In genomic region chr6:36656441-36656840, GRCh38 we compare ENCODE assay signal across 23 cellular contexts. TPM values are rescaled to one million over a fixed set of nuclear protein-coding genes. Genes with fewer than 3 reads are reported as not detected.
A peak's percentile ranks its signal among the peaks of the same experiment; 100 is the strongest.
DNase-seq lines count a peak whose midpoint lies in the region; ATAC-seq, FAIRE-seq and TF ChIP-seq lines count a peak whose summit lies in the region.
"Had no signal": no experiment of that assay in that cellular context is flagged by ENCODE, and none has a peak within 500 bp of the region (broad histone marks: within the 10 kb centered on the region; RNA-seq: fewer than 3 reads in every experiment).

No MANE protein-coding gene starts in this region.

- no peak overlapping the region for H2AK5ac ChIP-seq in H1 (ENCODE audit: low read depth, low read length)
- no peak overlapping the region for H2AK5ac ChIP-seq in mesendoderm (ENCODE audit: low read length)

- TF ChIP-seq RAD21 in H1 (IDR thresholded peaks at IDR 0.05 in 1 of 2, conservative IDR thresholded peaks at IDR 0.05 in 1 of 2; ENCODE audit: low read depth in 2 of 2, low read length in 2 of 2): no peak

- H3K56ac ChIP-seq in H1 (replicated peaks; ENCODE audit: insufficient read length, low read depth, low read length): no peak overlapping the region
- no peak overlapping the region for H3K56ac ChIP-seq in mesendoderm (ENCODE audit: low read length)

- H3K36me3 ChIP-seq in BLaER1 (no peaks in the 10 kb centered on the region), H1 (ENCODE audit: control insufficient read depth in 2 of 4, insufficient read depth in 4 of 4, low read length in 3 of 4) (no peaks in the 10 kb centered on the region), mesendoderm (ENCODE audit: control insufficient read depth, insufficient read depth, low read length) (no peaks in the 10 kb centered on the region)

- no peak overlapping the region for H3K14ac ChIP-seq in H1 (ENCODE audit: insufficient read length)

- H2BK15ac ChIP-seq in H1 (ENCODE audit: low read length) (no peak overlapping the region), mesendoderm (replicated peaks; ENCODE audit: low read depth) (no peak overlapping the region)

- no peak overlapping the region for H3K4me3 ChIP-seq in BLaER1
- H3K4me3 ChIP-seq in H1 (ENCODE audit: extremely low read depth in 1 of 4, insufficient read depth in 2 of 4, low read depth in 3 of 4, low read length in 4 of 4): no peak overlapping the region
- H3K4me3 ChIP-seq in mesendoderm (ENCODE audit: low read length): no peak overlapping the region
- no peak overlapping the region for H3K4me3 ChIP-seq in foreskin fibroblast (ENCODE audit: low read depth in 1 of 2, low read length in 2 of 2)

- no peak overlapping the region for H4K91ac ChIP-seq in H1 (replicated peaks; ENCODE audit: insufficient read length, low read length)

- no peak overlapping the region for H3K27ac ChIP-seq in BLaER1
- no peak overlapping the region for H3K27ac ChIP-seq in H1 (ENCODE audit: low read depth, low read length)
- no peak overlapping the region for H3K27ac ChIP-seq in mesendoderm (ENCODE audit: low read depth, low read length)

- POLR2A ChIA-PET in H1 (lab: Charles Lee; ENCODE audit: partially characterized antibody): interaction anchor here (1.0 kb wide), 1 partner anchor 49 kb away, joined by 3 read pairs; no protein-coding TSS in a partner anchor

- peaks cover 85% of the 10 kb centered on the region for H3K4me1 ChIP-seq in BLaER1
- H3K4me1 ChIP-seq in H1 (replicated peaks in 1 of 4; ENCODE audit: control insufficient read depth in 3 of 4, insufficient read depth in 4 of 4, low read length in 3 of 4): peaks cover 5 to 8% (median 6%) of the 10 kb centered on the region in 4 experiments; a peak in 6 of 7 replicates
- peaks cover 3% of the 10 kb centered on the region for H3K4me1 ChIP-seq in mesendoderm (ENCODE audit: control insufficient read depth, low read depth, low read length)

- H2BK120ac ChIP-seq in H1 (replicated peaks; ENCODE audit: low read depth, low read length): no peak overlapping the region
- H2BK120ac ChIP-seq in mesendoderm (ENCODE audit: low read depth, low read length): no peak overlapping the region

- TF ChIP-seq EP300 in H1 (IDR thresholded peaks at IDR 0.05; ENCODE audit: borderline replicate concordance in 1 of 2, low read depth in 2 of 2, low read length in 2 of 2): no peak

- no peak overlapping the region for H2AFZ ChIP-seq in H1 (ENCODE audit: low read length)

- no peak overlapping the region for H2BK20ac ChIP-seq in H1 (ENCODE audit: low read length)

- H3K79me2 ChIP-seq in H1 (ENCODE audit: control insufficient read depth in 1 of 2, insufficient read depth in 2 of 2, low read length in 2 of 2) (no peaks in the 10 kb centered on the region), mesendoderm (ENCODE audit: control insufficient read depth, insufficient read depth, low read length) (no peaks in the 10 kb centered on the region)

- H3K9me3 ChIP-seq in BLaER1: no peaks in the 10 kb centered on the region
- H3K9me3 ChIP-seq in H1 (ENCODE audit: insufficient read depth in 2 of 2, low read depth in 1 of 2, low read length in 1 of 2): no peaks in the 10 kb centered on the region

- H3K9ac ChIP-seq in BLaER1: no peak overlapping the region
- no peak overlapping the region for H3K9ac ChIP-seq in H1 (replicated peaks in 1 of 4; ENCODE audit: extremely low read depth in 1 of 4, low read depth in 3 of 4, low read length in 3 of 4)
- no peak overlapping the region for H3K9ac ChIP-seq in mesendoderm (ENCODE audit: low read length)

- FAIRE-seq in RCC 7860 (lab: Jason Lieb, UNC) (peak; percentile 60), H1 (lab: Jason Lieb, UNC) (no peak)
- FAIRE-seq: H54, HTR-8/SVneo had no signal

- H3K18ac ChIP-seq in H1 (ENCODE audit: extremely low read depth, low read length): no peak overlapping the region
- no peak overlapping the region for H3K18ac ChIP-seq in mesendoderm (ENCODE audit: low read length)

- peak; percentile 58 for DNase-seq in RCC 7860 (ENCODE audit: low spot score)
- DNase-seq in H1 (ENCODE audit: low read depth in 1 of 2, low spot score in 2 of 2): no peak
- peak; percentile 54 for DNase-seq in mesendoderm
- no peak for DNase-seq in central memory CD4-positive, alpha-beta T cell
- DNase-seq in foreskin fibroblast: no peak
- no peak for DNase-seq in activated CD4-positive, alpha-beta T cell treated with anti-CD3 and anti-CD28 coated beads, Interleukin-2, amount 50 U/mL, for 4 hours
- DNase-seq: 8988T; CD4-positive, CD25-positive, alpha-beta regulatory T cell; COR-L47; DMS153; HFFc6; IMR-90; Kasumi-1; NCI-H1092 treated with DMSO at 0.1 percent for 48 hours; NCI-H2081 treated with DMSO at 0.1 percent for 48 hours had no signal

- no peak for ATAC-seq in GM19035 (IDR thresholded peaks at IDR 0.05; ENCODE audit: unreplicated experiment)
- ATAC-seq: Panc1 had no signal

- CTCF ChIA-PET in H1 (lab: Charles Lee; ENCODE audit: partially characterized antibody): interaction anchor here (0.8 to 4.0 kb wide), 4 partner anchors 13 to 103 kb away, joined by 3 to 11 read pairs (median 4); partner anchors contain the start of gene CDKN1A

- H3K4ac ChIP-seq in H1 (replicated peaks; ENCODE audit: insufficient read length, low read depth, low read length): no peak overlapping the region
- no peak overlapping the region for H3K4ac ChIP-seq in mesendoderm (ENCODE audit: low read depth, low read length)

- H3K4me2 ChIP-seq in BLaER1 (peak overlapping the region; percentile 78; the same call in 1 of the 2 replicates), H1 (ENCODE audit: insufficient read depth in 1 of 2, low read depth in 2 of 2, low read length in 2 of 2) (no peak overlapping the region), mesendoderm (ENCODE audit: low read length) (no peak overlapping the region)

- no peak for TF ChIP-seq POLR2A in H1 (IDR thresholded peaks at IDR 0.05; ENCODE audit: control extremely low read depth in 1 of 2, low read depth in 2 of 2, low read length in 2 of 2)

- H3K23ac ChIP-seq in H1 (ENCODE audit: insufficient read length): no peak overlapping the region
- H3K23ac ChIP-seq in mesendoderm (ENCODE audit: low read length): no peak overlapping the region

- WGBS in H1 (ENCODE audit: extremely low coverage in 1 of 2, insufficient coverage in 1 of 2, insufficient read length in 1 of 2, insufficient replicate concordance in 2 of 2, low coverage in 1 of 2, low lambda C conversion rate in 2 of 2, missing lambda C conversion rate in 1 of 2), 2 experiments: 86% methylated on average over 5 of the region's 5 CpGs; no CpG with 5 or more reads in 1 of the 2 experiments
- no CpG with 5 or more reads among the region's 5 CpGs for WGBS in mesendoderm (ENCODE audit: extremely low coverage, insufficient coverage, low lambda C conversion rate)

- no peak for TF ChIP-seq CTCF in H1 (IDR thresholded peaks at IDR 0.05; ENCODE audit: control extremely low read depth in 1 of 3, insufficient read depth in 1 of 3, low read depth in 1 of 3, low read length in 3 of 3)
- TF ChIP-seq CTCF in foreskin fibroblast (IDR thresholded peaks at IDR 0.05; ENCODE audit: low read depth, low read length): no peak

- peaks cover 7% of the 10 kb centered on the region; the same call in 1 of the 2 replicates for H3K23me2 ChIP-seq in H1 (ENCODE audit: low read depth, low read length)

- no peak overlapping the region for H4K5ac ChIP-seq in H1 (ENCODE audit: insufficient read length, low read depth, low read length)
- no peak overlapping the region for H4K5ac ChIP-seq in mesendoderm (ENCODE audit: low read length)

- H4K8ac ChIP-seq in H1 (ENCODE audit: extremely low read depth, insufficient read depth, low read length) (no peak overlapping the region), mesendoderm (ENCODE audit: low read depth, low read length) (no peak overlapping the region)

- H3K27me3 ChIP-seq in BLaER1: no peaks in the 10 kb centered on the region
- H3K27me3 ChIP-seq in H1 (replicated peaks in 1 of 4; ENCODE audit: control insufficient read depth in 3 of 4, extremely low read depth in 1 of 4, insufficient read depth in 3 of 4, low read length in 3 of 4): peaks cover 0 to 4% (median 0%) of the 10 kb centered on the region in 4 experiments; a peak in 2 of 7 replicates
- H3K27me3 ChIP-seq in mesendoderm (ENCODE audit: insufficient read depth, low read length, poor library complexity): no peaks in the 10 kb centered on the region

- no peaks in the 10 kb centered on the region for H3K79me1 ChIP-seq in H1 (ENCODE audit: low read depth, low read length)
- no peaks in the 10 kb centered on the region for H3K79me1 ChIP-seq in mesendoderm (ENCODE audit: low read length)

- H2BK5ac ChIP-seq in H1 (ENCODE audit: low read depth, low read length) (no peak overlapping the region), mesendoderm (ENCODE audit: low read length) (no peak overlapping the region)

- peak overlapping the region; percentile 68; the same call in 1 of the 2 replicates for H2BK12ac ChIP-seq in H1 (ENCODE audit: low read depth, low read length)

- H4K20me1 ChIP-seq in BLaER1 (no peaks in the 10 kb centered on the region), H1 (replicated peaks in 1 of 2; ENCODE audit: control insufficient read depth in 1 of 2, insufficient read depth in 2 of 2, low read length in 2 of 2) (peaks cover 0 to 2% of the 10 kb centered on the region in 2 experiments)

RNA-seq across cellular contexts. Expression of gene CDKN1A, which starts 22.1 kb away (rescaled TPM):
- 14.5 and 15.2 TPM in 2 replicates for total RNA-seq in H1 (2021; fragmentation: NEBNext Ultra II Directional; extraction: Animal tissue kit (Norgen Biotek cat#: 25700))
- 36.0 and 56.1 TPM in 2 replicates for polyA plus RNA-seq in H1 (2011; rRNA removed)
- polyA plus RNA-seq in H1 (2011; cell fraction: cytosol; rRNA removed): 26.6 TPM
- 39.2 TPM for polyA plus RNA-seq in H1 (2011; cell fraction: nucleus; rRNA removed)
- polyA plus RNA-seq in H1 (2012, experiment 1 of 2): 23.5 to 37.7 TPM (median 28.4 TPM) in 4 replicates
- polyA plus RNA-seq in H1 (2012, experiment 2 of 2): 42.7 TPM
- polyA plus RNA-seq in H1 (2013, experiment 1 of 2): 15.1 TPM
- 16.1 TPM for polyA plus RNA-seq in H1 (2013, experiment 2 of 2)
- 15.5 and 20.6 TPM in 2 replicates for polyA minus RNA-seq in H1 (2011; rRNA and poly(A)+ RNA removed)
- polyA minus RNA-seq in H1 (2011; cell fraction: cytosol; rRNA and poly(A)+ RNA removed): 14.0 TPM
- polyA minus RNA-seq in H1 (2011; cell fraction: nucleus; rRNA and poly(A)+ RNA removed): 33.3 TPM
- polyA plus RNA-seq in mesendoderm (2013, experiment 1 of 2): 6.0 TPM
- 5.9 TPM for polyA plus RNA-seq in mesendoderm (2013, experiment 2 of 2)

RNA-seq across cellular contexts. Expression of gene RAB44, which starts 41.2 kb away (rescaled TPM):
- total RNA-seq in H1 (2021; fragmentation: NEBNext Ultra II Directional; extraction: Animal tissue kit (Norgen Biotek cat#: 25700)): not detected in 2 replicates
- polyA plus RNA-seq in H1 (2011; rRNA removed): 0.02 and 0.03 TPM in 2 replicates
- polyA plus RNA-seq in H1 (2011; cell fraction: cytosol; rRNA removed): 0.06 TPM
- polyA plus RNA-seq in H1 (2011; cell fraction: nucleus; rRNA removed): 0.09 TPM
- polyA plus RNA-seq in H1 (2012, experiment 1 of 2): 0.11 TPM in 1 of 4 replicates, not detected in the others
- not detected for polyA plus RNA-seq in H1 (2012, experiment 2 of 2)
- 0.02 TPM for polyA plus RNA-seq in H1 (2013, experiment 1 of 2)
- 0.02 TPM for polyA plus RNA-seq in H1 (2013, experiment 2 of 2)
- polyA minus RNA-seq in H1 (2011; rRNA and poly(A)+ RNA removed): 0.10 TPM in 1 of 2 replicates, not detected in the other
- not detected for polyA minus RNA-seq in H1 (2011; cell fraction: cytosol; rRNA and poly(A)+ RNA removed)
- polyA minus RNA-seq in H1 (2011; cell fraction: nucleus; rRNA and poly(A)+ RNA removed): not detected
- polyA plus RNA-seq in mesendoderm (2013, experiment 1 of 2): 0.01 TPM
- not detected for polyA plus RNA-seq in mesendoderm (2013, experiment 2 of 2)
- total RNA-seq: IMR-90, NCI-H460, SK-MEL-5 had no signal
- polyA plus RNA-seq: AG04450; CD4-positive, CD25-positive, alpha-beta regulatory T cell had no signal

Comparison
In these comparisons a context has a peak if more than half of its experiments do, and no peak if none do; other contexts are left out.
1. DNase-seq: peak in RCC 7860 (single experiment) and mesendoderm (single experiment); none in H1 (0 of 2), central memory CD4-positive, alpha-beta T cell (single experiment), foreskin fibroblast (0 of 2) and activated CD4-positive, alpha-beta T cell treated with anti-CD3 and anti-CD28 coated beads, Interleukin-2, amount 50 U/mL, for 4 hours (0 of 2).